In the genomic region with DNA sequence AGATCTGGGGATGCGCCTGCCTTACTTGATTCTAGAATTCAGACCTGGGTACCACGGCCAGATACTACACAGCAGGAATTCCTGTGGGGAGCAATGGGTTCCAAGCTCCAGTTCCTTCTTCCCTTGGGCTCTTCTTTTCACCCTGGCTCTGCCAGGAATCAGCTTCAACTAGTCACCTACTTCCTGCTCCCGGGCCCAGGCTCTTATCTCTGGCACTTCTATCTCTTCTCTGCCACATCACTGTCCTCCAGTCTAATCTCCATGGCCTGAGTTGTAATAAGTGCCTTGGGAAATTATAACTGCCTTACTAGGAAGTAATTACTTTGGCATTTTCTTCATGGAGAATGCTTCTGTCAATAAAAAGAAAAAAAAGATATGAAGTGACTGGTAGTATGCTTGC, we compare ENCODE assay signal across 15 cellular contexts. TPM values are rescaled to one million over a fixed set of nuclear protein-coding genes. Genes with fewer than 3 reads are reported as not detected.
DNase-seq lines count a peak whose midpoint lies in the region; ATAC-seq and TF ChIP-seq lines count a peak whose summit lies in the region.
"Had no signal": no experiment of that assay in that cellular context is flagged by ENCODE, and none has a peak within 500 bp of the region (broad histone marks: within the 10 kb centered on the region; RNA-seq: fewer than 3 reads in every experiment).

No MANE protein-coding gene starts in this region.

- ATAC-seq in activated CD8-positive, alpha-beta T cell treated with anti-CD3 and anti-CD28 coated beads for 36 hours: no peak
- ATAC-seq in activated CD8-positive, alpha-beta T cell treated with anti-CD3 and anti-CD28 coated beads, Interleukin-2, amount 10 ng/mL, durations not matched to agents 7 days and 5 days: no peak
- no peak for ATAC-seq in activated T-helper 17 cell treated with anti-CD3 and anti-CD28 coated beads, Interleukin-2, amount 50 U/mL, for 72 hours (replicated peaks)
- ATAC-seq in mucosa of descending colon: peak; percentile 68

- no peaks in the 10 kb centered on the region for H3K36me3 ChIP-seq in mucosa of descending colon (ENCODE audit: low read depth)
- H3K36me3 ChIP-seq: SJCRH30 had no signal

- intact Hi-C loops in activated CD8-positive, alpha-beta T cell treated with anti-CD3 and anti-CD28 coated beads for 36 hours (cut with micrococcal nuclease): no loop called here
- intact Hi-C loops in mucosa of descending colon (cut with DNase I, micrococcal nuclease): no loop called here

- H3K4me1 Mint-ChIP-seq in activated CD8-positive, alpha-beta T cell treated with anti-CD3 and anti-CD28 coated beads for 36 hours (ENCODE audit: low read depth): peaks cover 21% of the 10 kb centered on the region
- peaks cover 11% of the 10 kb centered on the region for H3K4me1 Mint-ChIP-seq in activated CD8-positive, alpha-beta T cell treated with anti-CD3 and anti-CD28 coated beads, Interleukin-2, amount 10 ng/mL, durations not matched to agents 7 days and 5 days (ENCODE audit: low read depth)
- H3K4me1 Mint-ChIP-seq in activated T-helper 17 cell treated with anti-CD3 and anti-CD28 coated beads, Interleukin-2, amount 50 U/mL, for 72 hours: peaks cover 11% of the 10 kb centered on the region

- no peak overlapping the region for H3K4me3 Mint-ChIP-seq in activated CD8-positive, alpha-beta T cell treated with anti-CD3 and anti-CD28 coated beads for 36 hours
- H3K4me3 Mint-ChIP-seq in activated CD8-positive, alpha-beta T cell treated with anti-CD3 and anti-CD28 coated beads, Interleukin-2, amount 10 ng/mL, durations not matched to agents 7 days and 5 days: no peak overlapping the region
- no peak overlapping the region for H3K4me3 Mint-ChIP-seq in activated T-helper 17 cell treated with anti-CD3 and anti-CD28 coated beads, Interleukin-2, amount 50 U/mL, for 72 hours
- H3K4me3 Mint-ChIP-seq: CD14-positive monocyte had no signal

- CTCF ChIA-PET in activated CD8-positive, alpha-beta T cell treated with anti-CD3 and anti-CD28 coated beads for 36 hours (lab: Charles Lee): no interaction called here
- CTCF ChIA-PET in activated CD8-positive, alpha-beta T cell treated with anti-CD3 and anti-CD28 coated beads, Interleukin-2, amount 10 ng/mL, durations not matched to agents 7 days and 5 days (lab: Charles Lee): interaction anchor here (1.1 kb wide), 1 partner anchor 11 kb away, joined by 3 read pairs; no protein-coding TSS in a partner anchor

- no peaks in the 10 kb centered on the region for H3K9me3 ChIP-seq in mucosa of descending colon
- H3K9me3 ChIP-seq: SJCRH30 had no signal

- peak overlapping the region; percentile 19 for H3K27ac Mint-ChIP-seq in activated CD8-positive, alpha-beta T cell treated with anti-CD3 and anti-CD28 coated beads for 36 hours
- H3K27ac Mint-ChIP-seq in activated CD8-positive, alpha-beta T cell treated with anti-CD3 and anti-CD28 coated beads, Interleukin-2, amount 10 ng/mL, durations not matched to agents 7 days and 5 days: no peak overlapping the region
- H3K27ac Mint-ChIP-seq in activated T-helper 17 cell treated with anti-CD3 and anti-CD28 coated beads, Interleukin-2, amount 50 U/mL, for 72 hours: peak overlapping the region; percentile 37
- H3K27ac Mint-ChIP-seq: CD14-positive monocyte had no signal

- POLR2A ChIA-PET in activated CD8-positive, alpha-beta T cell treated with anti-CD3 and anti-CD28 coated beads for 36 hours (lab: Charles Lee): interaction anchor here (4.6 kb wide), 1 partner anchor 27 kb away, joined by 22 read pairs; a partner anchor contains a TSS
- POLR2A ChIA-PET in activated CD8-positive, alpha-beta T cell treated with anti-CD3 and anti-CD28 coated beads, Interleukin-2, amount 10 ng/mL, durations not matched to agents 7 days and 5 days (lab: Charles Lee): no interaction called here

- no peak for DNase-seq in activated CD8-positive, alpha-beta T cell treated with anti-CD3 and anti-CD28 coated beads for 36 hours
- no peak for DNase-seq in activated CD8-positive, alpha-beta T cell treated with anti-CD3 and anti-CD28 coated beads, Interleukin-2, amount 10 ng/mL, durations not matched to agents 7 days and 5 days
- DNase-seq in NCI-H69 (lab: John Stamatoyannopoulos, UW) (peak; percentile 10), mucosa of descending colon (no peak), NCI-H82 treated with DMSO at 0.1 percent for 48 hours (lab: John Stamatoyannopoulos, UW; ENCODE audit: unreplicated experiment) (no peak), A172 (ENCODE audit: low spot score) (no peak)
- DNase-seq: H7, KBM-7, NCI-H1417 treated with DMSO at 0.1 percent for 48 hours, NCI-H2029 treated with DMSO at 0.1 percent for 48 hours, NCI-H526, RPMI8226, SJCRH30 had no signal

- peaks cover 4% of the 10 kb centered on the region for H3K4me1 ChIP-seq in mucosa of descending colon (ENCODE audit: low read depth)
- H3K4me1 ChIP-seq: SJCRH30 had no signal

- TF ChIP-seq CTCF in activated CD8-positive, alpha-beta T cell treated with anti-CD3 and anti-CD28 coated beads for 36 hours (IDR thresholded peaks at IDR 0.05): no peak
- TF ChIP-seq CTCF in mucosa of descending colon (IDR thresholded peaks at IDR 0.05): no peak

- H3K9me3 Mint-ChIP-seq in activated CD8-positive, alpha-beta T cell treated with anti-CD3 and anti-CD28 coated beads for 36 hours: no peaks in the 10 kb centered on the region
- no peaks in the 10 kb centered on the region for H3K9me3 Mint-ChIP-seq in activated CD8-positive, alpha-beta T cell treated with anti-CD3 and anti-CD28 coated beads, Interleukin-2, amount 10 ng/mL, durations not matched to agents 7 days and 5 days (ENCODE audit: insufficient read depth)
- H3K9me3 Mint-ChIP-seq in activated T-helper 17 cell treated with anti-CD3 and anti-CD28 coated beads, Interleukin-2, amount 50 U/mL, for 72 hours: no peaks in the 10 kb centered on the region

- H3K36me3 Mint-ChIP-seq in activated CD8-positive, alpha-beta T cell treated with anti-CD3 and anti-CD28 coated beads for 36 hours (ENCODE audit: low read depth): peaks cover 1% of the 10 kb centered on the region
- no peaks in the 10 kb centered on the region for H3K36me3 Mint-ChIP-seq in activated CD8-positive, alpha-beta T cell treated with anti-CD3 and anti-CD28 coated beads, Interleukin-2, amount 10 ng/mL, durations not matched to agents 7 days and 5 days (ENCODE audit: low read depth)
- no peaks in the 10 kb centered on the region for H3K36me3 Mint-ChIP-seq in activated T-helper 17 cell treated with anti-CD3 and anti-CD28 coated beads, Interleukin-2, amount 50 U/mL, for 72 hours (ENCODE audit: low read depth)
- H3K36me3 Mint-ChIP-seq: CD14-positive monocyte had no signal

- H3K4me3 ChIP-seq in mucosa of descending colon: no peak overlapping the region
- H3K4me3 ChIP-seq: SJCRH30 had no signal

- no peaks in the 10 kb centered on the region for H3K27me3 Mint-ChIP-seq in activated CD8-positive, alpha-beta T cell treated with anti-CD3 and anti-CD28 coated beads for 36 hours
- no peaks in the 10 kb centered on the region for H3K27me3 Mint-ChIP-seq in activated CD8-positive, alpha-beta T cell treated with anti-CD3 and anti-CD28 coated beads, Interleukin-2, amount 10 ng/mL, durations not matched to agents 7 days and 5 days (ENCODE audit: low read depth)
- no peaks in the 10 kb centered on the region for H3K27me3 Mint-ChIP-seq in activated T-helper 17 cell treated with anti-CD3 and anti-CD28 coated beads, Interleukin-2, amount 50 U/mL, for 72 hours

RNA-seq across cellular contexts. Expression of a gene that starts 26.2 kb away (rescaled TPM):
- total RNA-seq in activated CD8-positive, alpha-beta T cell treated with anti-CD3 and anti-CD28 coated beads for 36 hours: 10 to 100 TPM; 32.4 to 33.1 TPM
- 10 to 100 TPM; 52.5 to 54.5 TPM for total RNA-seq in activated CD8-positive, alpha-beta T cell treated with anti-CD3 and anti-CD28 coated beads, Interleukin-2, amount 10 ng/mL, durations not matched to agents 7 days and 5 days
- total RNA-seq in activated T-helper 17 cell treated with anti-CD3 and anti-CD28 coated beads, Interleukin-2, amount 50 U/mL, for 72 hours: 10 to 100 TPM; 50.7 to 76.7 TPM
- total RNA-seq in mucosa of descending colon: 100 to 1,000 TPM in 2 of 3 donors, 10 to 100 TPM in 1; 66.6 to 153 (median 126) TPM
- 9.2 TPM in 2 replicates for total RNA-seq in A172 (2014; rRNA removed; shearing (Covaris generic))

RNA-seq across cellular contexts. Expression of a gene that starts 37.7 kb away (rescaled TPM):
- total RNA-seq in activated CD8-positive, alpha-beta T cell treated with anti-CD3 and anti-CD28 coated beads for 36 hours: not detected
- not detected for total RNA-seq in activated CD8-positive, alpha-beta T cell treated with anti-CD3 and anti-CD28 coated beads, Interleukin-2, amount 10 ng/mL, durations not matched to agents 7 days and 5 days
- total RNA-seq in activated T-helper 17 cell treated with anti-CD3 and anti-CD28 coated beads, Interleukin-2, amount 50 U/mL, for 72 hours: not detected
- not detected for total RNA-seq in mucosa of descending colon
- not detected in 2 replicates for total RNA-seq in A172 (2014; rRNA removed; shearing (Covaris generic))
- total RNA-seq: H7, SJCRH30 had no signal
